In genomic region chr4:6293097-6293445, GRCh38 we compare ENCODE assay signal across 8 cellular contexts.
"Had no signal": no experiment of that assay in that cellular context is flagged by ENCODE, and none has a peak within 500 bp of the region (broad histone marks: within the 10 kb centered on the region; RNA-seq: fewer than 3 reads in every experiment).

No MANE protein-coding gene starts in this region.

- ATAC-seq: GM23338, HepG2, K562 had no signal

- H3K4me3 ChIP-seq: GM23338, K562 had no signal

- H3K4me1 Mint-ChIP-seq: GM23338, H9 had no signal

- DNase-seq: H9, HCEC 1CT, IMR-90, KG1 had no signal

- H3K4me2 ChIP-seq: GM23338 had no signal

- H3K9me3 Mint-ChIP-seq: GM23338, H9 had no signal

- H3K27ac ChIP-seq: HL-60 had no signal

- H3K4me3 Mint-ChIP-seq: GM23338, H9 had no signal
